10 cellular contexts compared by ENCODE assay signal in the genomic region with DNA sequence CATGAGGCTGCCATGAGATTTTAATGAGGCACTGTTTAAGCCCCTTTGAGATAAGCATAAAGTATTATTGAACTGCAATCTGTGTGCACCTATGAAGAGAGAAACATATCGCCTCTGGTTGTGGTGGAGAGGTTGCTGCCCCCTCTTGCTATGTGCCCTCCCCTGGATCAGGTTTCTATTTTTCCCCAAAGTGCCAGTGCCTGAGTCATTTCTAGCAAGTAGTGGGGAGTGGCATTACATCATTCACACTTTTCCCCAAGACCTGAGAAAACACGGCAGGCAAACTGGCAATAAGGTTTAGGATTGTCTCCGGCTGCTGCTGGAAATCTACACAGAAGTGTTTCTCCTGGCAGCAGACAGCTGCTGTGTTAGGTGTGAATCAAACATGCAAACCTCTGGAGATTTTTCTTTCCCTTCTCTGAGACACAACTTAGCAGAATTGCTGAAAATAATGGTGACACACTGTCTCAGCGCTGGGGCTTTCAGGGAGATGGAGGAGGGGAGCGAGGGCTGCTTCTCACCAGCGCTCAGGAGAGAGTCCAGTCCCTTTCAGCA. TPM values are rescaled to one million over a fixed set of nuclear protein-coding genes. Genes with fewer than 3 reads are reported as not detected.
DNase-seq lines count a peak whose midpoint lies in the region; ATAC-seq lines count a peak whose summit lies in the region.
"Had no signal": no experiment of that assay in that cellular context is flagged by ENCODE, and none has a peak within 500 bp of the region (broad histone marks: within the 10 kb centered on the region; RNA-seq: fewer than 3 reads in every experiment).

No MANE protein-coding gene starts in this region.

- peaks cover 28% of the 10 kb centered on the region for H3K4me1 ChIP-seq in GM23248 (ENCODE audit: insufficient read depth)

- H3K9ac ChIP-seq in GM23248: no peak overlapping the region

- no peak for ATAC-seq in GM21576 (IDR thresholded peaks at IDR 0.05; ENCODE audit: unreplicated experiment)
- no peak for ATAC-seq in HG02642 (IDR thresholded peaks at IDR 0.05; ENCODE audit: poor library complexity, unreplicated experiment)
- ATAC-seq in GM18907 (IDR thresholded peaks at IDR 0.05; ENCODE audit: unreplicated experiment): no peak

- DNase-seq in A172 (ENCODE audit: low spot score): peak; percentile 62
- peak; percentile 52 for DNase-seq in GM23248
- DNase-seq in SW480 (ENCODE audit: low spot score): peak; percentile 53
- peak; percentile 53 for DNase-seq in inferior parietal cortex (ENCODE audit: extremely low spot score)
- DNase-seq in activated CD8-positive, alpha-beta memory T cell treated with anti-CD3 and anti-CD28 coated beads, Interleukin-2, amount 50 U/mL, for 48 hours: no peak
- DNase-seq: activated CD4-positive, alpha-beta T cell treated with anti-CD3 and anti-CD28 coated beads, Interleukin-2, amount 50 U/mL, for 4 hours; left colon had no signal

- H3K4me2 ChIP-seq in GM23248 (ENCODE audit: unreplicated experiment): no peak overlapping the region

- no peaks in the 10 kb centered on the region for H3K9me2 ChIP-seq in GM23248 (ENCODE audit: insufficient read depth)

- no peaks in the 10 kb centered on the region for H3K27me3 ChIP-seq in GM23248 (replicated peaks; ENCODE audit: insufficient read depth)

- 49 to 57% methylated on average over 6 of the region's 6 CpGs for WGBS in GM23248 (ENCODE audit: low coverage in 1 of 2, low lambda C conversion rate in 2 of 2, missing lambda C conversion rate in 2 of 2), 2 experiments

- no peak overlapping the region for H3K4me3 ChIP-seq in GM23248

- no peak overlapping the region for H3K27ac ChIP-seq in GM23248

- in situ Hi-C loops in GM23248 (cut with MboI): no loop called here

- H3K79me2 ChIP-seq in GM23248 (ENCODE audit: insufficient read depth): no peaks in the 10 kb centered on the region

- H3K9me3 ChIP-seq in GM23248 (ENCODE audit: low read depth): no peaks in the 10 kb centered on the region

- peak overlapping the region; percentile 33 for H2AFZ ChIP-seq in GM23248

- no peaks in the 10 kb centered on the region for H4K20me1 ChIP-seq in GM23248 (ENCODE audit: insufficient read depth)

- no peaks in the 10 kb centered on the region for H3K36me3 ChIP-seq in GM23248 (ENCODE audit: low read depth)

- H3F3A ChIP-seq in GM23248 (ENCODE audit: insufficient read depth): peaks cover 27% of the 10 kb centered on the region

RNA-seq across cellular contexts. Expression of gene RGS16, which starts 13.6 kb away (rescaled TPM):
- 12.8 and 23.4 TPM in 2 replicates for total RNA-seq in A172 (2014; rRNA removed; shearing (Covaris generic))
- total RNA-seq in GM23248 (2014; rRNA removed; shearing (Covaris generic)): 0.11 and 0.89 TPM in 2 replicates
- 0.33 and 0.41 TPM in 2 replicates for polyA plus RNA-seq in GM23248 (2016; fragmentation: Nextera tagmentation; extraction: Ambion mirVana)

RNA-seq across cellular contexts. Expression of gene RNASEL, which starts 28.8 kb away (rescaled TPM):
- 14.6 and 16.7 TPM in 2 replicates for total RNA-seq in A172 (2014; rRNA removed; shearing (Covaris generic))
- 7.1 and 10.1 TPM in 2 replicates for total RNA-seq in GM23248 (2014; rRNA removed; shearing (Covaris generic))
- polyA plus RNA-seq in GM23248 (2016; fragmentation: Nextera tagmentation; extraction: Ambion mirVana): 7.9 and 9.7 TPM in 2 replicates
